15 cellular contexts compared by ENCODE assay signal in genomic region chr5:77394064-77394716, GRCh38.
"Had no signal": no experiment of that assay in that cellular context is flagged by ENCODE, and none has a peak within 500 bp of the region (broad histone marks: within the 10 kb centered on the region; RNA-seq: fewer than 3 reads in every experiment).

No MANE protein-coding gene starts in this region.

- H3K36me3 ChIP-seq: gastroesophageal sphincter, heart right ventricle, stomach had no signal

- DNase-seq: activated CD4-positive, alpha-beta T cell treated with anti-CD3 and anti-CD28 coated beads for 1 hour; activated CD4-positive, alpha-beta T cell treated with anti-CD3 and anti-CD28 coated beads, Interleukin-2, amount 50 U/mL, for 4 hours; activated naive CD4-positive, alpha-beta T cell treated with Interleukin-2 at 50 U/mL for 16 hours; dermis blood vessel endothelial cell; erythroblast; heart right ventricle; mesenchymal stem cell; posterior cingulate gyrus; right cardiac atrium; stomach; testis had no signal

- H3K4me3 ChIP-seq: gastroesophageal sphincter, heart right ventricle, smooth muscle cell, stomach, testis had no signal

- H3K9me3 ChIP-seq: gastroesophageal sphincter, heart right ventricle, stomach, testis had no signal

- H3K36me3 Mint-ChIP-seq: natural killer cell treated with Interleukin-12 subunit alpha and Interleukin-12 subunit beta and Interleukin-15 and Interleukin-18, amount 100 ng/mL, for 72 hours had no signal

- H3K4me3 Mint-ChIP-seq: activated T-helper 17 cell treated with anti-CD3 and anti-CD28 coated beads, Interleukin-2, amount 50 U/mL, for 72 hours; natural killer cell treated with Interleukin-12 subunit alpha and Interleukin-12 subunit beta and Interleukin-15 and Interleukin-18, amount 100 ng/mL, for 72 hours had no signal

- ATAC-seq: activated T-helper 17 cell treated with anti-CD3 and anti-CD28 coated beads, Interleukin-2, amount 50 U/mL, for 72 hours; gastroesophageal sphincter; heart right ventricle; natural killer cell treated with Interleukin-12 subunit alpha and Interleukin-12 subunit beta and Interleukin-15 and Interleukin-18, amount 100 ng/mL, for 72 hours; right cardiac atrium had no signal

- H3K4me2 ChIP-seq: smooth muscle cell had no signal

- H3K4me1 Mint-ChIP-seq: activated T-helper 17 cell treated with anti-CD3 and anti-CD28 coated beads, Interleukin-2, amount 50 U/mL, for 72 hours had no signal

- H3K27me3 ChIP-seq: gastroesophageal sphincter, stomach, testis had no signal

- H3K4me1 ChIP-seq: gastroesophageal sphincter, heart right ventricle had no signal

- H3K9me3 Mint-ChIP-seq: activated T-helper 17 cell treated with anti-CD3 and anti-CD28 coated beads, Interleukin-2, amount 50 U/mL, for 72 hours; natural killer cell treated with Interleukin-12 subunit alpha and Interleukin-12 subunit beta and Interleukin-15 and Interleukin-18, amount 100 ng/mL, for 72 hours had no signal

- H3K27ac Mint-ChIP-seq: activated T-helper 17 cell treated with anti-CD3 and anti-CD28 coated beads, Interleukin-2, amount 50 U/mL, for 72 hours; natural killer cell treated with Interleukin-12 subunit alpha and Interleukin-12 subunit beta and Interleukin-15 and Interleukin-18, amount 100 ng/mL, for 72 hours had no signal

- H3K27ac ChIP-seq: gastroesophageal sphincter, heart right ventricle, stomach, testis had no signal
